Comparison of ENCODE assay signal across 1 cellular context in genomic region chr1:206725053-206725963, GRCh38.
TF ChIP-seq lines count a peak whose summit lies in the region.

No MANE protein-coding gene starts in this region.

TF ChIP-seq in GM23338, 12 proteins besides CTCF, POLR2A, EP300 and RAD21 (continued from another document):
- TF ChIP-seq ZNF462 (CRISPR knock-in tag; IDR thresholded peaks at IDR 0.05) (no peak), ZNF331 (CRISPR knock-in tag; IDR thresholded peaks at IDR 0.05; ENCODE audit: low read depth) (no peak)
